ENCODE assay signal across 28 cellular contexts in the genomic region with DNA sequence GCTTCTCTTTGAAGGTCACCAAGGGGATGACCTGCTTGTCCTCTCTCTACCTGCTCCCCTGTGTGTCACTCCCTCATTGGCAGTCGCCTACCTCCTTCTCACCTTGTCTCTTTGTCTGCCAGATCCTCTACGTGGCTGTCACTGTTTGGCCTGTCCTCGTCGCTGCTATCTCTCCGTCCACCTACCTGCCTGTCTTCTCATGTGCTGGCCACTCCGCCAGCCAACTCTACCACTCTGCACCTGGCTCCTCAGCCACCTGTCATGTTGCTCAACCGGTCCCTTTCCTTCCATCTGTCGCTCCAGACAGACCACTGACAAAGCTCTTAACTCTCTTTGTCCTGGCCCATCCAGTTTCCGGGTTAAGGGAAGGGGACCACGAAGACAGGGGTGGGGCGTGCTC. TPM values are rescaled to one million over a fixed set of nuclear protein-coding genes. Genes with fewer than 3 reads are reported as not detected.
DNase-seq lines count a peak whose midpoint lies in the region; ATAC-seq and TF ChIP-seq lines count a peak whose summit lies in the region.
"Had no signal": no experiment of that assay in that cellular context is flagged by ENCODE, and none has a peak within 500 bp of the region (broad histone marks: within the 10 kb centered on the region; RNA-seq: fewer than 3 reads in every experiment).

A gene with protein sequence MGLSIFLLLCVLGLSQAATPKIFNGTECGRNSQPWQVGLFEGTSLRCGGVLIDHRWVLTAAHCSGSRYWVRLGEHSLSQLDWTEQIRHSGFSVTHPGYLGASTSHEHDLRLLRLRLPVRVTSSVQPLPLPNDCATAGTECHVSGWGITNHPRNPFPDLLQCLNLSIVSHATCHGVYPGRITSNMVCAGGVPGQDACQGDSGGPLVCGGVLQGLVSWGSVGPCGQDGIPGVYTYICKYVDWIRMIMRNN (minus strand): TSS at position 299 of the 400 bp plus-strand sequence. CDS start 381 bp downstream, outside the sequence.

- no peak for TF ChIP-seq CTCF in left lung (IDR thresholded peaks at IDR 0.05)

- no peak for ATAC-seq in activated CD4-positive, CD25-positive, alpha-beta regulatory T cell treated with anti-CD3 and anti-CD28 coated beads, Interleukin-2, amount 50 U/mL, for 24 hours
- ATAC-seq in esophagus mucosa = peak; percentile 70
- no peak for ATAC-seq in left lung
- ATAC-seq in GM19467 (IDR thresholded peaks at IDR 0.05; ENCODE audit: unreplicated experiment) = no peak
- ATAC-seq: activated CD8-positive, alpha-beta T cell treated with anti-CD3 and anti-CD28 coated beads, Interleukin-2, amount 10 ng/mL, durations not matched to agents 7 days and 5 days; left lobe of liver; Right ventricle myocardium inferior; upper lobe of right lung had no signal

- no peak within 1 kb of the TSS for H3K4me3 ChIP-seq in left lung
- H3K4me3 ChIP-seq: BLaER1, breast epithelium, HAP-1, sigmoid colon, upper lobe of right lung had no signal

- H3K27ac ChIP-seq in left lung = no peak within 1 kb of the TSS
- H3K27ac ChIP-seq: BLaER1, breast epithelium, parathyroid adenoma, sigmoid colon, upper lobe of right lung had no signal

- peak; percentile 13 for DNase-seq in activated CD4-positive, CD25-positive, alpha-beta regulatory T cell treated with anti-CD3 and anti-CD28 coated beads, Interleukin-2, amount 50 U/mL, for 72 hours
- DNase-seq in NCI-H510A (lab: John Stamatoyannopoulos, UW) (peak; percentile 86), putamen (ENCODE audit: low spot score) (no peak), NCI-H524 treated with DMSO at 0.1 percent for 48 hours (lab: John Stamatoyannopoulos, UW) (no peak), left lung (no peak)
- DNase-seq: ACHN; activated CD4-positive, alpha-beta T cell treated with anti-CD3 and anti-CD28 coated beads for 1 hour; activated CD8-positive, alpha-beta T cell treated with anti-CD3 and anti-CD28 coated beads, Interleukin-2, amount 10 ng/mL, durations not matched to agents 7 days and 5 days; activated naive CD4-positive, alpha-beta T cell; activated T-cell treated with anti-CD3 and anti-CD28 coated beads, Interleukin-2, amount 50 U/mL, for 1 hour; effector memory CD4-positive, alpha-beta T cell; glutamatergic neuron; NCI-H1694; sigmoid colon; stimulated activated CD8-positive, alpha-beta memory T cell treated with anti-CD3 and anti-CD28 coated beads, Interleukin-4, amount 100 ng/mL, for 48 hours; upper lobe of right lung had no signal

- intact Hi-C loops in left lung (cut with DNase I) = no loop called here

- H3K9me3 ChIP-seq in left lung = no peaks in the 10 kb centered on the region
- H3K9me3 ChIP-seq: BLaER1, breast epithelium, HAP-1, sigmoid colon, upper lobe of right lung had no signal

- H3K27me3 ChIP-seq in left lung = peaks cover 0 to 37% of the 10 kb centered on the region in 2 donors
- H3K27me3 ChIP-seq: BLaER1, breast epithelium had no signal

- no peaks in the 10 kb centered on the region for H3K36me3 ChIP-seq in left lung
- H3K36me3 ChIP-seq: BLaER1, breast epithelium, HAP-1, sigmoid colon, upper lobe of right lung had no signal

- H3K4me1 ChIP-seq in left lung = no peaks in the 10 kb centered on the region
- H3K4me1 ChIP-seq: BLaER1, breast epithelium, HAP-1, parathyroid adenoma, sigmoid colon, upper lobe of right lung had no signal

RNA-seq across cellular contexts. Expression of the gene that starts here (rescaled TPM):
- 153 TPM for total RNA-seq in esophagus mucosa
- under 1 TPM in 1 of 2 donors, not detected in 1; 0.39 TPM for total RNA-seq in left lung
- total RNA-seq: activated CD8-positive, alpha-beta T cell treated with anti-CD3 and anti-CD28 coated beads, Interleukin-2, amount 10 ng/mL, durations not matched to agents 7 days and 5 days; breast epithelium; fibroblast of lung; left lobe of liver; M059J; NCI-H460; Right ventricle myocardium inferior; sigmoid colon; upper lobe of right lung had no signal

Comparison
In these comparisons a context has a peak if more than half of its experiments do, and no peak if none do; other contexts are left out.
1. RNA of the gene that starts here (total RNA-seq): 153 TPM in esophagus mucosa (single experiment); 0.39 TPM in left lung; every median in the first group is over 100 times any median in the second.
2. DNase-seq: peak in activated CD4-positive, CD25-positive, alpha-beta regulatory T cell treated with anti-CD3 and anti-CD28 coated beads, Interleukin-2, amount 50 U/mL, for 72 hours (single experiment) and NCI-H510A (single experiment); none in putamen (single experiment), NCI-H524 treated with DMSO at 0.1 percent for 48 hours (single experiment) and left lung (0 of 2).